ENCODE assay signal across 31 cellular contexts in the genomic region with DNA sequence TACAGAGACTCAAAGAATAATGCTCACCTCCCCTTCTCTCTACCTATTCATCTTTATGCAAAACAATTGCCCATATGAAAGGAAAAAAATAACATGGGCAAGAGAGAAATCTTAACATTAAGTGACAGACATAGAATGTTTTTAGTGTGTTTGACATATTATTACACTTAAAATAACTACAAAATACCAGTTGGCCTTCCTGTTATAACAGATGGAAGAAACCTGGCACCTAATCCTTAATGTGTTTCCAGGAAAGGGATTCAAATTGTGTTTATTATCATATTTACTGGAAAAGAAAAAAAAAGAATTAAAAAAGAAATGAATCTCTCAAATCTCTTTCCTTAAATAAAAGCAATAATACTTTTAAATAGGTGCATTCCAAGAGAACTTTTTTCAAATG.
"Had no signal": no experiment of that assay in that cellular context is flagged by ENCODE, and none has a peak within 500 bp of the region (broad histone marks: within the 10 kb centered on the region; RNA-seq: fewer than 3 reads in every experiment).

No MANE protein-coding gene starts in this region.

- H3K4me3 ChIP-seq: MG63 had no signal

- H3K27me3 ChIP-seq: MG63 had no signal

- H3K36me3 ChIP-seq: MG63 had no signal

- DNase-seq: MG63, MM.1S, MV-4-11, NCI-H1048, NCI-H1092, NCI-H1092 treated with DMSO at 0.1 percent for 48 hours, NCI-H1105, NCI-H1105 treated with DMSO at 0.1 percent for 48 hours, NCI-H1417, NCI-H1417 treated with DMSO at 0.1 percent for 48 hours, NCI-H1436, NCI-H1436 treated with DMSO at 0.1 percent for 48 hours, NCI-H146, NCI-H1694, NCI-H1694 treated with DMSO at 0.1 percent for 48 hours, NCI-H187, NCI-H187 treated with DMSO at 0.1 percent for 48 hours, NCI-H1930, NCI-H2029, NCI-H2029 treated with DMSO at 0.1 percent for 48 hours, NCI-H2081, NCI-H2081 treated with DMSO at 0.1 percent for 48 hours, NCI-H2107, NCI-H2171, NCI-H226, NCI-H345, NCI-H446, NCI-H446 treated with DMSO at 0.1 percent for 48 hours, NCI-H510A, NCI-H510A treated with DMSO at 0.1 percent for 48 hours, NCI-H526 had no signal
